In genomic region chr1:68174173-68175113, GRCh38 we compare ENCODE assay signal across 8 cellular contexts. TPM values are rescaled to one million over a fixed set of nuclear protein-coding genes. Genes with fewer than 3 reads are reported as not detected.
DNase-seq lines count a peak whose midpoint lies in the region; ATAC-seq and TF ChIP-seq lines count a peak whose summit lies in the region.

No MANE protein-coding gene starts in this region.

- H3K4me3 ChIP-seq in epithelial cell of proximal tubule (ENCODE audit: low read depth, low read length) (no peak overlapping the region), neuronal stem cell (ENCODE audit: low read length in 2 of 2) (no peak overlapping the region)

- H3K23ac ChIP-seq in neuronal stem cell (ENCODE audit: low read depth, low read length, poor library complexity), result no peak overlapping the region

- no peaks in the 10 kb centered on the region for H3K9me3 Mint-ChIP-seq in activated CD4-positive, alpha-beta T cell treated with anti-CD3 and anti-CD28 coated beads, Interleukin-2, amount 10 ng/mL, durations not matched to agents 24 days and 14 days

- no peak overlapping the region for H3K4me3 Mint-ChIP-seq in activated CD4-positive, alpha-beta T cell treated with anti-CD3 and anti-CD28 coated beads, Interleukin-2, amount 10 ng/mL, durations not matched to agents 24 days and 14 days

- no CpG with 5 or more reads among the region's 12 CpGs for WGBS in neuronal stem cell (ENCODE audit: extremely low coverage in 2 of 2, insufficient read length in 2 of 2, insufficient replicate concordance in 1 of 2), 2 donors

- no peak overlapping the region for H3K4ac ChIP-seq in neuronal stem cell (ENCODE audit: low read length)

- H3K27ac ChIP-seq in neuronal stem cell (replicated peaks; ENCODE audit: low read length), result no peak overlapping the region

- no peak for TF ChIP-seq CTCF in epithelial cell of proximal tubule (conservative IDR thresholded peaks at IDR 0.05; ENCODE audit: low read depth, low read length)

- H3K9ac ChIP-seq in neuronal stem cell (ENCODE audit: low read depth, low read length, poor library complexity), result no peak overlapping the region

- H3K27me3 ChIP-seq in neuronal stem cell (ENCODE audit: control insufficient read depth in 3 of 3, insufficient read depth in 3 of 3, low read depth in 1 of 3, low read length in 3 of 3), result no peaks in the 10 kb centered on the region

- H3K14ac ChIP-seq in neuronal stem cell (ENCODE audit: low read length), result no peak overlapping the region

- H3K79me1 ChIP-seq in neuronal stem cell (ENCODE audit: low read depth, low read length), result no peaks in the 10 kb centered on the region

- no peak overlapping the region for H4K8ac ChIP-seq in neuronal stem cell (ENCODE audit: low read depth, low read length)

- no peak overlapping the region for H2BK12ac ChIP-seq in neuronal stem cell (ENCODE audit: low read length)

- peaks cover 0 to 40% of the 10 kb centered on the region in 2 donors for H3K36me3 ChIP-seq in neuronal stem cell (replicated peaks in 1 of 2; ENCODE audit: control insufficient read depth in 2 of 2, insufficient read depth in 2 of 2, low read length in 2 of 2)

- no peaks in the 10 kb centered on the region for H3K36me3 Mint-ChIP-seq in activated CD4-positive, alpha-beta T cell treated with anti-CD3 and anti-CD28 coated beads, Interleukin-2, amount 10 ng/mL, durations not matched to agents 24 days and 14 days (ENCODE audit: low read depth)

- H3K27ac Mint-ChIP-seq in activated CD4-positive, alpha-beta T cell treated with anti-CD3 and anti-CD28 coated beads, Interleukin-2, amount 10 ng/mL, durations not matched to agents 24 days and 14 days, result no peak overlapping the region

- H4K91ac ChIP-seq in neuronal stem cell (ENCODE audit: low read depth, low read length, poor library complexity), result no peak overlapping the region

- no peak overlapping the region for H2BK5ac ChIP-seq in neuronal stem cell (ENCODE audit: low read length)

- no peaks in the 10 kb centered on the region for H3K27me3 Mint-ChIP-seq in activated CD4-positive, alpha-beta T cell treated with anti-CD3 and anti-CD28 coated beads, Interleukin-2, amount 10 ng/mL, durations not matched to agents 24 days and 14 days

- H2BK15ac ChIP-seq in neuronal stem cell (ENCODE audit: low read length), result no peak overlapping the region

- in situ Hi-C loops in Caki2 (cut with HindIII; ENCODE audit: low pct_unique_long_range_greater_than_20kb, low sequenced_read_pairs), result no loop called here

- intact Hi-C loops in activated CD4-positive, alpha-beta T cell treated with anti-CD3 and anti-CD28 coated beads, Interleukin-2, amount 10 ng/mL, durations not matched to agents 24 days and 14 days (cut with micrococcal nuclease), result no loop called here

- no peak overlapping the region for H2AK5ac ChIP-seq in neuronal stem cell (ENCODE audit: low read depth, low read length)

- H3K4me1 Mint-ChIP-seq in activated CD4-positive, alpha-beta T cell treated with anti-CD3 and anti-CD28 coated beads, Interleukin-2, amount 10 ng/mL, durations not matched to agents 24 days and 14 days, result peaks cover 8% of the 10 kb centered on the region

- ATAC-seq in GM18511 (IDR thresholded peaks at IDR 0.05; ENCODE audit: unreplicated experiment), result no peak

- no peak overlapping the region for H2BK120ac ChIP-seq in neuronal stem cell (ENCODE audit: low read depth, low read length)

- no peak overlapping the region for H2AFZ ChIP-seq in neuronal stem cell (ENCODE audit: low read length)

- peaks cover 11 to 20% of the 10 kb centered on the region in 2 donors for H3K4me1 ChIP-seq in neuronal stem cell (ENCODE audit: control insufficient read depth in 2 of 2, insufficient read depth in 1 of 2, low read depth in 1 of 2, low read length in 2 of 2)

- peak overlapping the region; percentile 27 for H3K4me2 ChIP-seq in neuronal stem cell (ENCODE audit: insufficient read depth, low read length, poor library complexity, severe bottlenecking)

- H3K18ac ChIP-seq in neuronal stem cell (ENCODE audit: low read length), result peak overlapping the region; percentile 15

- H3K9me3 ChIP-seq in neuronal stem cell (replicated peaks in 1 of 2; ENCODE audit: control insufficient read depth in 2 of 2, insufficient read depth in 1 of 2, low read depth in 1 of 2, low read length in 2 of 2), result peaks cover 2 to 15% of the 10 kb centered on the region in 2 donors

- DNase-seq in Caki2 (ENCODE audit: low read depth) (peak; percentile 42), OCI-M1 (lab: John Stamatoyannopoulos, UW) (peak; percentile 9), epithelial cell of proximal tubule (ENCODE audit: low read depth) (peak; percentile 72), neuronal stem cell (ENCODE audit: low spot score) (peak; percentile 32), NK-92 (lab: John Stamatoyannopoulos, UW; ENCODE audit: unreplicated experiment) (no peak), NCI-H2107 (lab: John Stamatoyannopoulos, UW) (no peak)
- no peak for DNase-seq in activated CD4-positive, alpha-beta T cell treated with anti-CD3 and anti-CD28 coated beads, Interleukin-2, amount 10 ng/mL, durations not matched to agents 24 days and 14 days

RNA-seq across cellular contexts. Expression of gene WLS, which starts 57.9 kb away (rescaled TPM):
- 3.2 TPM in 1 of 2 replicates, not detected in the other for total RNA-seq in Caki2 (2014; rRNA removed; shearing (Covaris generic); ENCODE audit: low replicate concordance)
- total RNA-seq in epithelial cell of proximal tubule, result 14.4 and 19.0 TPM in 2 replicates
- polyA plus RNA-seq in neuronal stem cell (2013, experiment 1 of 2), result 5.3 TPM
- 4.3 TPM for polyA plus RNA-seq in neuronal stem cell (2013, experiment 2 of 2)
- 0.19 TPM in 1 of 2 replicates, not detected in the other for total RNA-seq in activated CD4-positive, alpha-beta T cell treated with anti-CD3 and anti-CD28 coated beads, Interleukin-2, amount 10 ng/mL, durations not matched to agents 24 days and 14 days

Comparison
In these comparisons a context has a peak if more than half of its experiments do, and no peak if none do; other contexts are left out.
1. DNase-seq: peak in Caki2 (single experiment), OCI-M1 (single experiment), epithelial cell of proximal tubule (single experiment) and neuronal stem cell (single experiment); none in NK-92 (single experiment), activated CD4-positive, alpha-beta T cell treated with anti-CD3 and anti-CD28 coated beads, Interleukin-2, amount 10 ng/mL, durations not matched to agents 24 days and 14 days (single experiment) and NCI-H2107 (single experiment).